In the genomic region with DNA sequence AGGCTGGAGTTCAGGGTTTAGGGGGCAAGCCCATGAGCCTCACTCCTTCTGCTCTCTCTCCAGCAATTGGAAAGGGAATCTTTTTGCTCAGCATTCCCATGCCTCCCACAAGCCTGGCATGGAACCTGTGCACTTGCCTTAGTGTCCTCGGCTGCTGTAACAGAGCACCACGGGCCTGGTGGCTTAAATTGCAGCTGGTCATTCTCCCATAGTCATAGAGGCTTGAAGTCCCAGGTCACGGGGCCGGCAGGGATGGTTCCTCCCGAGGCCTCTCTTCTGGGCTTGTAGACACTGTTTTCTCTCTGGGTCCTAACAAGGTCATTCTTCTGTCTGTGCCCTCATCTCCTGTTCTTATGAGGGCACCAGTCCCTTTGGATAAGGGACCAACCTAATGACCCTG, we compare ENCODE assay signal across 38 cellular contexts. TPM values are rescaled to one million over a fixed set of nuclear protein-coding genes. Genes with fewer than 3 reads are reported as not detected.
"Had no signal": no experiment of that assay in that cellular context is flagged by ENCODE, and none has a peak within 500 bp of the region (broad histone marks: within the 10 kb centered on the region; RNA-seq: fewer than 3 reads in every experiment).

No MANE protein-coding gene starts in this region.

- H3K36me3 ChIP-seq: adrenal gland, ascending aorta, brain microvascular endothelial cell, breast epithelium, cardiac muscle cell had no signal

- DNase-seq: activated effector memory CD4-positive, alpha-beta T cell treated with anti-CD3 and anti-CD28 coated beads, Interleukin-2, amount 50 U/mL, for 16 hours; activated effector memory CD4-positive, alpha-beta T cell treated with Interleukin-2 at 50 U/mL for 16 hours; activated gamma-delta T cell; activated gamma-delta T cell treated with Interleukin-2 at 50 U/mL for 16 hours; activated naive CD4-positive, alpha-beta T cell; activated naive CD4-positive, alpha-beta T cell treated with anti-CD3 and anti-CD28 coated beads for 36 hours; activated naive CD4-positive, alpha-beta T cell treated with anti-CD3 and anti-CD28 coated beads, Interleukin-2, amount 10 ng/mL, durations not matched to agents 7 days and 5 days; activated naive CD4-positive, alpha-beta T cell treated with anti-CD3 and anti-CD28 coated beads, Interleukin-2, amount 50 U/mL, for 16 hours; activated naive CD4-positive, alpha-beta T cell treated with Interleukin-2 at 50 U/mL for 16 hours; activated naive CD8-positive, alpha-beta T cell treated with anti-CD3 and anti-CD28 coated beads for 36 hours; activated naive CD8-positive, alpha-beta T cell treated with anti-CD3 and anti-CD28 coated beads, Interleukin-2, amount 10 ng/mL, durations not matched to agents 7 days and 5 days; activated naive CD8-positive, alpha-beta T cell treated with anti-CD3 and anti-CD28 coated beads, Interleukin-2, amount 50 U/mL, for 24 hours; activated T-cell treated with anti-CD3 and anti-CD28 coated beads, Interleukin-2, amount 50 U/mL, for 1 hour; activated T-cell treated with anti-CD3 and anti-CD28 coated beads, Interleukin-2, amount 50 U/mL, for 24 hours; activated T-cell treated with anti-CD3 and anti-CD28 coated beads, Interleukin-2, amount 50 U/mL, for 4 hours; activated T-cell treated with anti-CD3 and anti-CD28 coated beads, Interleukin-2, amount 50 U/mL, for 48 hours; activated T-cell treated with anti-CD3 and anti-CD28 coated beads, Interleukin-2, amount 50 U/mL, for 72 hours; adrenal gland; amniotic stem cell; amygdala; anterior cingulate cortex; aorta; brain microvascular endothelial cell; caudate nucleus; central memory CD4-positive, alpha-beta T cell; cerebellar nuclear complex had no signal

- ATAC-seq: activated naive CD4-positive, alpha-beta T cell treated with anti-CD3 and anti-CD28 coated beads, Interleukin-2, amount 50 U/mL, for 72 hours; activated naive CD8-positive, alpha-beta T cell treated with anti-CD3 and anti-CD28 coated beads, Interleukin-2, amount 50 U/mL, for 24 hours; activated T-cell treated with anti-CD3 and anti-CD28 coated beads, Interleukin-2, amount 50 U/mL, for 4 hours; activated T-cell treated with anti-CD3 and anti-CD28 coated beads, Interleukin-2, amount 50 U/mL, for 72 hours; activated T-helper 17 cell treated with anti-CD3 and anti-CD28 coated beads, Interleukin-2, amount 50 U/mL, for 72 hours had no signal

- H3K4me1 ChIP-seq: adrenal gland, ascending aorta, breast epithelium had no signal

- H3K27ac ChIP-seq: adrenal gland, ascending aorta, brain microvascular endothelial cell, breast epithelium, cardiac muscle cell had no signal

- H3K27me3 ChIP-seq: adrenal gland, ascending aorta, brain microvascular endothelial cell, breast epithelium, cardiac muscle cell had no signal

- H3K9me3 ChIP-seq: adrenal gland, ascending aorta, breast epithelium had no signal

- H3K4me3 ChIP-seq: adrenal gland, ascending aorta, breast epithelium, cardiac muscle cell had no signal

RNA-seq across cellular contexts. Expression of a gene that starts 56.2 kb away (rescaled TPM):
- total RNA-seq: activated naive CD4-positive, alpha-beta T cell treated with anti-CD3 and anti-CD28 coated beads for 36 hours; activated naive CD4-positive, alpha-beta T cell treated with anti-CD3 and anti-CD28 coated beads, Interleukin-2, amount 50 U/mL, for 72 hours; activated naive CD8-positive, alpha-beta T cell treated with anti-CD3 and anti-CD28 coated beads for 36 hours; activated naive CD8-positive, alpha-beta T cell treated with anti-CD3 and anti-CD28 coated beads, Interleukin-2, amount 10 ng/mL, durations not matched to agents 7 days and 5 days; activated T-cell treated with anti-CD3 and anti-CD28 coated beads, Interleukin-2, amount 50 U/mL, for 4 hours; activated T-cell treated with anti-CD3 and anti-CD28 coated beads, Interleukin-2, amount 50 U/mL, for 72 hours; activated T-helper 1 cell treated with anti-CD3 and anti-CD28 coated beads, Interleukin-12 subunit alpha, Interleukin-12 subunit beta, Interleukin-2, Interleukin-4 antibody, amounts not matched to agents 30 ng/mL and 10 ng/mL and 1 ng/mL, durations not matched to agents 14 hours and 24 hours and 36 hours; activated T-helper 17 cell treated with anti-CD3 and anti-CD28 coated beads, Interleukin-2, amount 50 U/mL, for 72 hours; activated T-helper 2 cell treated with anti-CD3 and anti-CD28 coated beads, Interferon-gamma antibody, Interleukin-2, Interleukin-4, amounts not matched to agents 10 μg/mL and 5 μg/mL and 100 μg/mL, durations not matched to agents 14 hours and 24 hours and 36 hours; adrenal gland; aorta; ascending aorta; astrocyte; breast epithelium; bronchial epithelial cell; cardiac muscle cell; cardiac septum; cerebellum; chondrocyte had no signal

RNA-seq across cellular contexts. Expression of a gene that starts 57.2 kb away (rescaled TPM):
- total RNA-seq: activated naive CD4-positive, alpha-beta T cell treated with anti-CD3 and anti-CD28 coated beads for 36 hours; activated naive CD4-positive, alpha-beta T cell treated with anti-CD3 and anti-CD28 coated beads, Interleukin-2, amount 50 U/mL, for 72 hours; activated naive CD8-positive, alpha-beta T cell treated with anti-CD3 and anti-CD28 coated beads for 36 hours; activated T-cell treated with anti-CD3 and anti-CD28 coated beads, Interleukin-2, amount 50 U/mL, for 4 hours; activated T-cell treated with anti-CD3 and anti-CD28 coated beads, Interleukin-2, amount 50 U/mL, for 72 hours; activated T-helper 1 cell treated with anti-CD3 and anti-CD28 coated beads, Interleukin-12 subunit alpha, Interleukin-12 subunit beta, Interleukin-2, Interleukin-4 antibody, amounts not matched to agents 30 ng/mL and 10 ng/mL and 1 ng/mL, durations not matched to agents 14 hours and 24 hours and 36 hours; activated T-helper 17 cell treated with anti-CD3 and anti-CD28 coated beads, Interleukin-2, amount 50 U/mL, for 72 hours; activated T-helper 2 cell treated with anti-CD3 and anti-CD28 coated beads, Interferon-gamma antibody, Interleukin-2, Interleukin-4, amounts not matched to agents 10 μg/mL and 5 μg/mL and 100 μg/mL, durations not matched to agents 14 hours and 24 hours and 36 hours; adrenal gland; aorta; ascending aorta; cardiac muscle cell; cardiac septum; cerebellum; chondrocyte had no signal
